Comparison of ENCODE assay signal across 1 cellular context in the genomic region with DNA sequence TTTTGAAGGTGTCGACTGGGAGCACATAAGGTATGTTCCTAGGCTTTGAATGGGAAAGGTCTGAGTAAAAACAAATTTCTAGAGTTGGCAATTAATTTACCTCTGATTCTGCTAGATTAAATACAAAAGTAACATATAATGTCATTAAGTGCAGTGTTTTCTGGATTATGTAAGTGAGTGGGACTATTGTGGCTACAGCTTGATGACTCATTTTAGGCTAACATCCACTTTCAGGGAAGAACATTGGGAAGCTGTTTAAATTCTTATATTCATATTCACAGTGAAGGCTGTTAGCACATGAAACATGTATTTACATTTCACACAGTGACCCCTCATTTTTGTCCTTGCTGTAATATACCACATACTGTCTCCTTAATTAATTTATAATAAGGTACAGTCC.
TF ChIP-seq lines count a peak whose summit lies in the region.

No MANE protein-coding gene starts in this region.

TF ChIP-seq in SK-N-SH, 30 proteins besides CTCF, POLR2A, EP300 and RAD21 (continued from another document):
- TF ChIP-seq, protein P1, sequence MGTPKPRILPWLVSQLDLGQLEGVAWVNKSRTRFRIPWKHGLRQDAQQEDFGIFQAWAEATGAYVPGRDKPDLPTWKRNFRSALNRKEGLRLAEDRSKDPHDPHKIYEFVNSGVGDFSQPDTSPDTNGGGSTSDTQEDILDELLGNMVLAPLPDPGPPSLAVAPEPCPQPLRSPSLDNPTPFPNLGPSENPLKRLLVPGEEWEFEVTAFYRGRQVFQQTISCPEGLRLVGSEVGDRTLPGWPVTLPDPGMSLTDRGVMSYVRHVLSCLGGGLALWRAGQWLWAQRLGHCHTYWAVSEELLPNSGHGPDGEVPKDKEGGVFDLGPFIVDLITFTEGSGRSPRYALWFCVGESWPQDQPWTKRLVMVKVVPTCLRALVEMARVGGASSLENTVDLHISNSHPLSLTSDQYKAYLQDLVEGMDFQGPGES (IDR thresholded peaks at IDR 0.05; ENCODE audit: low read depth, low read length): no peak
- peak; percentile 88 for TF ChIP-seq FOSL2 (IDR thresholded peaks at IDR 0.05; ENCODE audit: borderline replicate concordance, low read depth)
- no peak for TF ChIP-seq FOXJ3 (CRISPR knock-in tag; IDR thresholded peaks at IDR 0.05)
- TF ChIP-seq, protein P2, sequence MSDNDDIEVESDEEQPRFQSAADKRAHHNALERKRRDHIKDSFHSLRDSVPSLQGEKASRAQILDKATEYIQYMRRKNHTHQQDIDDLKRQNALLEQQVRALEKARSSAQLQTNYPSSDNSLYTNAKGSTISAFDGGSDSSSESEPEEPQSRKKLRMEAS (IDR thresholded peaks at IDR 0.05; ENCODE audit: low read depth): no peak
